ENCODE assay signal across 20 cellular contexts in genomic region chr2:60510713-60511112, GRCh38. TPM values are rescaled to one million over a fixed set of nuclear protein-coding genes. Genes with fewer than 3 reads are reported as not detected.
DNase-seq lines count a peak whose midpoint lies in the region; FAIRE-seq and TF ChIP-seq lines count a peak whose summit lies in the region.
"Had no signal": no experiment of that assay in that cellular context is flagged by ENCODE, and none has a peak within 500 bp of the region (broad histone marks: within the 10 kb centered on the region; RNA-seq: fewer than 3 reads in every experiment).

No MANE protein-coding gene starts in this region.

- no peaks in the 10 kb centered on the region for H3K79me2 ChIP-seq in trophoblast cell (ENCODE audit: control insufficient read depth, insufficient read depth, low read length, poor library complexity)

- no peak overlapping the region for H2AFZ ChIP-seq in trophoblast cell (ENCODE audit: insufficient read depth, low read length, poor library complexity)

- H3K9me3 ChIP-seq in trophoblast cell (ENCODE audit: insufficient read depth, low read depth, low read length): no peaks in the 10 kb centered on the region
- H3K9me3 ChIP-seq: SK-N-SH had no signal

- H3K36me3 Mint-ChIP-seq in brain: peaks cover 29% of the 10 kb centered on the region
- no peaks in the 10 kb centered on the region for H3K36me3 Mint-ChIP-seq in Calu3 (ENCODE audit: insufficient read depth, unreplicated experiment)
- H3K36me3 Mint-ChIP-seq: CD8-positive, alpha-beta T cell had no signal

- peaks cover 93% of the 10 kb centered on the region for H3K4me1 Mint-ChIP-seq in brain
- H3K4me1 Mint-ChIP-seq in Calu3 (ENCODE audit: low read depth, unreplicated experiment): peaks cover 18% of the 10 kb centered on the region

- H3K18ac ChIP-seq in trophoblast cell (ENCODE audit: low read length): peak overlapping the region; percentile 27

- H4K8ac ChIP-seq in trophoblast cell (ENCODE audit: low read depth, low read length): no peak overlapping the region

- DNase-seq in GM12891 (ENCODE audit: insufficient read length, low spot score) (no peak), NCI-H1105 (lab: John Stamatoyannopoulos, UW) (peak; percentile 37), trophoblast cell (no peak), NCI-H2171 (lab: John Stamatoyannopoulos, UW) (no peak), DMS 273 treated with DMSO at 0.1 percent for 48 hours (lab: John Stamatoyannopoulos, UW) (no peak), dermis blood vessel endothelial cell (no peak), Calu3 (no peak)
- DNase-seq: CD8-positive, alpha-beta T cell; GF-D8; HCEC 1CT; NCI-H1694; NCI-H2171 treated with DMSO at 0.1 percent for 48 hours; NCI-H510A treated with DMSO at 0.1 percent for 48 hours; SHP77; SK-N-SH; T-helper 1 cell; T1000 had no signal

- TF ChIP-seq POLR2A in GM12891 (IDR thresholded peaks at IDR 0.05; ENCODE audit: low read depth, low read length): no peak

- no peak overlapping the region for H3K14ac ChIP-seq in trophoblast cell (ENCODE audit: low read length)

- H3K36me3 ChIP-seq in trophoblast cell (ENCODE audit: control insufficient read depth in 1 of 2, insufficient read depth in 2 of 2, low read length in 2 of 2): peaks cover 0 to 3% of the 10 kb centered on the region in 2 experiments

- H3K9ac ChIP-seq in trophoblast cell (ENCODE audit: low read length): no peak overlapping the region
- H3K9ac ChIP-seq: SK-N-SH had no signal

- intact Hi-C loops in Calu3 (cut with micrococcal nuclease; ENCODE audit: unreplicated experiment): no loop called here

- no peaks in the 10 kb centered on the region for H3K27me3 ChIP-seq in trophoblast cell (ENCODE audit: insufficient read depth, low read length)

- no peak overlapping the region for H2BK5ac ChIP-seq in trophoblast cell (ENCODE audit: low read depth, low read length, poor library complexity)

- no peaks in the 10 kb centered on the region for H3K9me3 Mint-ChIP-seq in brain
- H3K9me3 Mint-ChIP-seq in Calu3 (ENCODE audit: low read depth, unreplicated experiment): no peaks in the 10 kb centered on the region
- H3K9me3 Mint-ChIP-seq: CD8-positive, alpha-beta T cell had no signal

- no peak overlapping the region for H3K4me2 ChIP-seq in trophoblast cell (ENCODE audit: low read length)
- H3K4me2 ChIP-seq: SK-N-SH had no signal

- no peak overlapping the region for H3K27ac ChIP-seq in trophoblast cell (ENCODE audit: low read depth, low read length)

- H3K27me3 Mint-ChIP-seq in brain (peaks cover 2% of the 10 kb centered on the region), Calu3 (ENCODE audit: unreplicated experiment) (peaks cover 46% of the 10 kb centered on the region)

- H3K79me1 ChIP-seq in trophoblast cell (ENCODE audit: low read length): no peaks in the 10 kb centered on the region

- no peak overlapping the region for H4K91ac ChIP-seq in trophoblast cell (ENCODE audit: low read depth, low read length)

- CTCF ChIA-PET in Calu3 (lab: Charles Lee): interaction anchor here (0.5 kb wide), 1 partner anchor 286 kb away, joined by 3 read pairs; no protein-coding TSS in a partner anchor

- H4K12ac ChIP-seq in trophoblast cell (ENCODE audit: low read depth, low read length): no peak overlapping the region

- no peak overlapping the region for H2BK12ac ChIP-seq in trophoblast cell (ENCODE audit: low read length)

- peak; percentile 60 for FAIRE-seq in GM12891 (lab: Jason Lieb, UNC)
- FAIRE-seq: GM12892, K562 had no signal

- H3K4me3 Mint-ChIP-seq in brain: no peak overlapping the region
- no peak overlapping the region for H3K4me3 Mint-ChIP-seq in Calu3 (ENCODE audit: low read depth, unreplicated experiment)
- H3K4me3 Mint-ChIP-seq: CD8-positive, alpha-beta T cell had no signal

- H3K23ac ChIP-seq in trophoblast cell (ENCODE audit: low read length): no peak overlapping the region

- no peak for TF ChIP-seq CTCF in brain (conservative IDR thresholded peaks at IDR 0.05)
- no peak for TF ChIP-seq CTCF in Calu3 (IDR thresholded peaks at IDR 0.05; ENCODE audit: unreplicated experiment)

- H3K4ac ChIP-seq in trophoblast cell (ENCODE audit: low read depth, low read length): no peak overlapping the region

- peaks cover 10 to 19% of the 10 kb centered on the region in 2 experiments for H3K4me1 ChIP-seq in trophoblast cell (ENCODE audit: control insufficient read depth in 1 of 2, insufficient read depth in 2 of 2, low read length in 2 of 2)

- H2BK120ac ChIP-seq in trophoblast cell (ENCODE audit: insufficient read depth, low read length, poor library complexity): no peak overlapping the region

- H2AK5ac ChIP-seq in trophoblast cell (ENCODE audit: low read length): no peak overlapping the region

- WGBS in trophoblast cell (ENCODE audit: extremely low coverage, insufficient coverage, insufficient read length): no CpG with 5 or more reads among the region's 2 CpGs

- no peak overlapping the region for H3K4me3 ChIP-seq in trophoblast cell (ENCODE audit: low read depth, low read length)
- H3K4me3 ChIP-seq: K562 had no signal

- BruUV-seq in Calu3 (replicated peaks; lab: Mats Ljungman, UMichigan): no TSS peak

- H3K27ac Mint-ChIP-seq in brain (peak overlapping the region in 3 of 5 experiments; percentile 25 to 52 (median 37)), Calu3 (ENCODE audit: unreplicated experiment) (no peak overlapping the region)
- H3K27ac Mint-ChIP-seq: CD8-positive, alpha-beta T cell had no signal

TF ChIP-seq in GM12891, 5 proteins besides CTCF, POLR2A, EP300 and RAD21:
- TF ChIP-seq POLR2AphosphoS5 (IDR thresholded peaks at IDR 0.05; ENCODE audit: low read depth, low read length) (no peak), TAF1 (IDR thresholded peaks at IDR 0.05; ENCODE audit: low read depth, low read length) (no peak), POU2F2 (IDR thresholded peaks at IDR 0.05; ENCODE audit: low read depth, low read length) (no peak), PAX5 (IDR thresholded peaks at IDR 0.05; ENCODE audit: insufficient read depth, low read length, severe bottlenecking) (no peak), SPI1 (IDR thresholded peaks at IDR 0.05; ENCODE audit: low read depth, low read length) (no peak)

RNA-seq across cellular contexts. Expression of gene BCL11A, which starts 42.7 kb away (rescaled TPM):
- polyA plus RNA-seq in GM12891 (2012; ENCODE audit: low read depth, missing spikeins): 10.6 TPM
- polyA plus RNA-seq in brain (ENCODE audit: insufficient read depth, low read depth, low replicate concordance): 22.7 TPM
- polyA plus RNA-seq in trophoblast cell (2013): 15.6 and 17.9 TPM in 2 replicates
- under 0.01 and 0.23 TPM in 2 replicates for total RNA-seq in dermis blood vessel endothelial cell
- 8.1 and 8.5 TPM in 2 replicates for total RNA-seq in Calu3 (2022)
- polyA plus RNA-seq: K562 had no signal
